Comparison of ENCODE assay signal across 1 cellular context in the genomic region with DNA sequence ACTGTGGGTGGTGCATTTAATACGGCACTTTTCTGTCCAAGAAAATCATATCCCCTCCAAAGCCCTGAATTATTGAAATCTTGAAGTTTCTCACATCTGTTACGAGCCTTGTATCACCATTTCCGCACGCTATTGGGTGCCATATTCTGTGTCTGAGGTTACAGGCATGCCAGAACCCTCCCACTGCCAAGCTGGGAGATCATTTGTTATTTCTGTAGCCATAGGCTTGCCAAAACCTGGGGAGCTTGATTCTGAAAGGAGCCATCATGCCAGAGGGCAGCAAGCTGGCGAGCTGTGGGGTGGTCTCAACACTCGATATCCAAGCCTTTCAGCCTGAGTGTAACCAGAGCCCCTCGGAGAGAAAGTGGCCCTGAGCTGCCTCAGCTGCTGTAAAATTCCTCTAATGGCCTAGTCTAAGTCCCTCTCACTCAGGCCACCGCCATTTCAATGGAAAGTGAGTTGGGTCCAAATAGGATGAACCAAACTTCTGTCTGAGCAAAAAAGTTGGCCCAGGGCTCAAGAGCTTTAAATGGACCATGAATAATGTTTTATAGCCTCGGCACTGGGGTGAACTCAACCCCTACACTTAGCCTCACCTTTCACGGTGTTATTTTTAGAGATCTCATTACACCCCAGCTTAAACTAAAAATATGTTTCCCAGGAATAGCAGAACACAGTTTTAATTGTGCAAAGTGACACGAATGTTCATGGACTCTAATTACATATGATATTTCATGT.
TF ChIP-seq lines count a peak whose summit lies in the region.

No MANE protein-coding gene starts in this region.

TF ChIP-seq in GM23338, 12 proteins besides CTCF, POLR2A, EP300 and RAD21 (continued from another document):
- TF ChIP-seq, protein P1, sequence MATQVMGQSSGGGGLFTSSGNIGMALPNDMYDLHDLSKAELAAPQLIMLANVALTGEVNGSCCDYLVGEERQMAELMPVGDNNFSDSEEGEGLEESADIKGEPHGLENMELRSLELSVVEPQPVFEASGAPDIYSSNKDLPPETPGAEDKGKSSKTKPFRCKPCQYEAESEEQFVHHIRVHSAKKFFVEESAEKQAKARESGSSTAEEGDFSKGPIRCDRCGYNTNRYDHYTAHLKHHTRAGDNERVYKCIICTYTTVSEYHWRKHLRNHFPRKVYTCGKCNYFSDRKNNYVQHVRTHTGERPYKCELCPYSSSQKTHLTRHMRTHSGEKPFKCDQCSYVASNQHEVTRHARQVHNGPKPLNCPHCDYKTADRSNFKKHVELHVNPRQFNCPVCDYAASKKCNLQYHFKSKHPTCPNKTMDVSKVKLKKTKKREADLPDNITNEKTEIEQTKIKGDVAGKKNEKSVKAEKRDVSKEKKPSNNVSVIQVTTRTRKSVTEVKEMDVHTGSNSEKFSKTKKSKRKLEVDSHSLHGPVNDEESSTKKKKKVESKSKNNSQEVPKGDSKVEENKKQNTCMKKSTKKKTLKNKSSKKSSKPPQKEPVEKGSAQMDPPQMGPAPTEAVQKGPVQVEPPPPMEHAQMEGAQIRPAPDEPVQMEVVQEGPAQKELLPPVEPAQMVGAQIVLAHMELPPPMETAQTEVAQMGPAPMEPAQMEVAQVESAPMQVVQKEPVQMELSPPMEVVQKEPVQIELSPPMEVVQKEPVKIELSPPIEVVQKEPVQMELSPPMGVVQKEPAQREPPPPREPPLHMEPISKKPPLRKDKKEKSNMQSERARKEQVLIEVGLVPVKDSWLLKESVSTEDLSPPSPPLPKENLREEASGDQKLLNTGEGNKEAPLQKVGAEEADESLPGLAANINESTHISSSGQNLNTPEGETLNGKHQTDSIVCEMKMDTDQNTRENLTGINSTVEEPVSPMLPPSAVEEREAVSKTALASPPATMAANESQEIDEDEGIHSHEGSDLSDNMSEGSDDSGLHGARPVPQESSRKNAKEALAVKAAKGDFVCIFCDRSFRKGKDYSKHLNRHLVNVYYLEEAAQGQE (IDR thresholded peaks at IDR 0.05; ENCODE audit: unreplicated experiment): no peak
